In genomic region chr12:113161415-113162016, GRCh38 we compare ENCODE assay signal across 5 cellular contexts.
A peak's percentile ranks its signal among the peaks of the same experiment; 100 is the strongest.
DNase-seq lines count a peak whose midpoint lies in the region; ATAC-seq and TF ChIP-seq lines count a peak whose summit lies in the region.

No MANE protein-coding gene starts in this region.

- ATAC-seq in GM21526 (IDR thresholded peaks at IDR 0.05; ENCODE audit: low FRiP score, unreplicated experiment), result no peak

- DNase-seq in GM20000 (ENCODE audit: low spot score) (peak; percentile 66), NCI-H526 treated with DMSO at 0.1 percent for 48 hours (lab: John Stamatoyannopoulos, UW) (peak; percentile 85), iPS-NIHi7 (ENCODE audit: extremely low spot score) (peak; percentile 94), NCI-H1092 treated with DMSO at 0.1 percent for 48 hours (lab: John Stamatoyannopoulos, UW) (no peak)

- TF ChIP-seq CTCF in GM20000 (IDR thresholded peaks at IDR 0.05; ENCODE audit: extremely low read depth, missing control alignments), result no peak
